ENCODE assay signal across 8 cellular contexts in the genomic region with DNA sequence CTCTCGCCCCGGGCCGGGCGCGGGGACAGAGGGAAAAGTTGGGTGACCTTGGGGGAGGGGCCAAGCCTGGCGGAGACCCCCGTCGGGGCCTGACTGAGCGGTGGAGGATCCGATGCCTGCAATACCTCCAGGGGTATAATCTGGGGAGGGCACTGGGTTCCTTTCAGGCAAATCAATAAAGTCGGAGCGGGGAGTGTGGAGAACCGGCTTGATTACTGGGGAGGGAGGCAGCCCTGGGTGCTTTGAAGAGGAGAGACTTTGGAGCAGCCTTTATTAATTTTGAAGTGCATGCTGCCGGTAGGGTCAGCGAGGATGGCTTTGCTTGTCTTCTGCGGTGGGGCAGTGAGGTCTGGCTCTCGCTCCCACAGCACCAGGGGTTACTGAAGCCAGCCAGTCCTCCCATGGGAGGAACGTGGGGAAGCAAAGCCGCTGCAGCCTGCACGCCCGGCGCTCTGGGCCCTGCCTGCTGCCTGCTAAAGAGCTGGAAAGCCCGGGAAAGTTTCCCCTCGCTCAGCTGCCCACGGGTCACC. TPM values are rescaled to one million over a fixed set of nuclear protein-coding genes. Genes with fewer than 3 reads are reported as not detected.
A peak's percentile ranks its signal among the peaks of the same experiment; 100 is the strongest.
DNase-seq lines count a peak whose midpoint lies in the region; ATAC-seq, FAIRE-seq and TF ChIP-seq lines count a peak whose summit lies in the region.

No MANE protein-coding gene starts in this region.

- H3K9me3 ChIP-seq in keratinocyte (ENCODE audit: control insufficient read depth, low read depth, low read length): no peaks in the 10 kb centered on the region
- no peaks in the 10 kb centered on the region for H3K9me3 ChIP-seq in thyroid gland

- dilution Hi-C loops in keratinocyte (cut with MboI; ENCODE audit: extremely low pct_ligation_motif_present, low sequenced_read_pairs): no loop called here

- H3K9ac ChIP-seq in keratinocyte (ENCODE audit: control insufficient read depth, extremely low read depth, insufficient read depth, low read length): no peak overlapping the region

- H3K4me3 ChIP-seq in keratinocyte (ENCODE audit: control insufficient read depth in 2 of 3, extremely low read depth in 1 of 3, insufficient read depth in 2 of 3, low read depth in 1 of 3, low read length in 3 of 3) (no peak overlapping the region), thyroid gland (replicated peaks in 1 of 3) (peak overlapping the region in 2 of 3 donors; percentile 30 to 41)

- peak overlapping the region; percentile 22 for H3K4me2 ChIP-seq in keratinocyte (ENCODE audit: control insufficient read depth, extremely low read depth, insufficient read depth, low read depth, low read length)

- TF ChIP-seq CTCF in keratinocyte (optimal IDR thresholded peaks at IDR 0.05 in 1 of 3, IDR thresholded peaks at IDR 0.05 in 1 of 3, conservative IDR thresholded peaks at IDR 0.05 in 1 of 3; ENCODE audit: extremely low read depth in 1 of 3, insufficient read depth in 2 of 3, low read length in 3 of 3): no peak
- TF ChIP-seq CTCF in thyroid gland (IDR thresholded peaks at IDR 0.05): no peak

- H3K4me1 ChIP-seq in keratinocyte (ENCODE audit: control insufficient read depth, extremely low read depth, insufficient read depth, low read length): peaks cover 3% of the 10 kb centered on the region
- H3K4me1 ChIP-seq in thyroid gland: peaks cover 10 to 14% of the 10 kb centered on the region in 2 donors

- no peaks in the 10 kb centered on the region for H3K79me2 ChIP-seq in keratinocyte (ENCODE audit: control insufficient read depth, insufficient read depth, low read length)

- 4 to 8% methylated on average over 17 to 19 of the region's 25 CpGs for WGBS in thyroid gland, 2 donors

- H2AFZ ChIP-seq in keratinocyte (ENCODE audit: control insufficient read depth, low read length): no peak overlapping the region

- no peaks in the 10 kb centered on the region for H4K20me1 ChIP-seq in keratinocyte (ENCODE audit: control insufficient read depth, extremely low read depth, insufficient read depth, low read length)

- no peak for ATAC-seq in HG02678 (IDR thresholded peaks at IDR 0.05; ENCODE audit: unreplicated experiment)

- no peaks in the 10 kb centered on the region for H3K36me3 ChIP-seq in keratinocyte (ENCODE audit: control insufficient read depth in 2 of 2, extremely low read depth in 1 of 2, insufficient read depth in 2 of 2, low read length in 2 of 2)
- H3K36me3 ChIP-seq in thyroid gland: no peaks in the 10 kb centered on the region

- no peak overlapping the region for H3K27ac ChIP-seq in keratinocyte (ENCODE audit: control insufficient read depth, insufficient read depth, low read length)
- H3K27ac ChIP-seq in thyroid gland: no peak overlapping the region

- peaks cover 72% of the 10 kb centered on the region for H3K27me3 ChIP-seq in keratinocyte (ENCODE audit: control insufficient read depth, extremely low read depth, insufficient read depth, low read length)
- H3K27me3 ChIP-seq in thyroid gland: no peaks in the 10 kb centered on the region

- TF ChIP-seq POLR2A in thyroid gland (IDR thresholded peaks at IDR 0.05): no peak

- FAIRE-seq in keratinocyte (lab: Jason Lieb, UNC): no peak

- H3K9me1 ChIP-seq in keratinocyte (ENCODE audit: control insufficient read depth, extremely low read depth, insufficient read depth, low read length): no peaks in the 10 kb centered on the region

- DNase-seq in NCI-H345 (lab: John Stamatoyannopoulos, UW) (peak; percentile 42), NCI-H345 treated with DMSO at 0.1 percent for 48 hours (lab: John Stamatoyannopoulos, UW; ENCODE audit: unreplicated experiment) (no peak), astrocyte of the hippocampus (ENCODE audit: low read depth, low spot score) (peak; percentile 60), keratinocyte (ENCODE audit: low read depth, low spot score) (no peak), thyroid gland (peak; percentile 40 to 44), activated gamma-delta T cell (lab: John Stamatoyannopoulos, UW) (no peak), superior temporal gyrus (ENCODE audit: extremely low spot score) (no peak)

- intact Hi-C loops in thyroid gland (cut with DNase I): no loop called here

RNA-seq across cellular contexts. Expression of a gene that starts 0.4 kb away (rescaled TPM):
- polyA plus RNA-seq in keratinocyte: 0.36 to 1.2 TPM (median 0.69 TPM) in 3 replicates
- 0.56 TPM for polyA plus RNA-seq in keratinocyte (2011; ENCODE audit: low read depth)
- polyA plus RNA-seq in keratinocyte (2011; cell fraction: cytosol; rRNA removed): 0.40 and 0.94 TPM in 2 replicates
- polyA plus RNA-seq in keratinocyte (2011; cell fraction: nucleus; rRNA removed): 0.55 and 0.65 TPM in 2 replicates
- 0.22 and 1.2 TPM in 2 replicates for polyA plus RNA-seq in keratinocyte (2012; ENCODE audit: low replicate concordance)
- polyA minus RNA-seq in keratinocyte: 0.20 to 1.5 TPM (median 0.35 TPM) in 3 replicates
- polyA minus RNA-seq in keratinocyte (2011; cell fraction: cytosol; rRNA and poly(A)+ RNA removed): 0.96 TPM
- polyA minus RNA-seq in keratinocyte (2011; cell fraction: nucleus; rRNA and poly(A)+ RNA removed): 0.21 and 1.2 TPM in 2 replicates
- 1 to 10 TPM in 3 of 4 donors, under 1 TPM in 1; 0.45 to 3.7 (median 2.2) TPM for total RNA-seq in thyroid gland

Comparison
In these comparisons a context has a peak if more than half of its experiments do, and no peak if none do; other contexts are left out.
1. DNase-seq: peak in NCI-H345 (single experiment), astrocyte of the hippocampus (single experiment) and thyroid gland (2 of 2); none in NCI-H345 treated with DMSO at 0.1 percent for 48 hours (single experiment), keratinocyte (single experiment), activated gamma-delta T cell (single experiment) and superior temporal gyrus (single experiment).
2. H3K4me3 ChIP-seq: peak in thyroid gland (2 of 3); none in keratinocyte (0 of 3).